Comparison of ENCODE assay signal across 8 cellular contexts in genomic region chr11:106326087-106326486, GRCh38.
"Had no signal": no experiment of that assay in that cellular context is flagged by ENCODE, and none has a peak within 500 bp of the region (broad histone marks: within the 10 kb centered on the region; RNA-seq: fewer than 3 reads in every experiment).

No MANE protein-coding gene starts in this region.

- H3K27ac Mint-ChIP-seq: H9, HFFc6 had no signal

- ATAC-seq: HCT116 had no signal

- H3K36me3 ChIP-seq: HAP-1 had no signal

- H3K9me3 ChIP-seq: HAP-1 had no signal

- H3K4me3 Mint-ChIP-seq: H9, HFFc6 had no signal

- H2AFZ ChIP-seq: GM23248 had no signal

- H3K4me3 ChIP-seq: GM23248, HAP-1 had no signal

- H3K9me3 Mint-ChIP-seq: HFFc6 had no signal

- H3K27ac ChIP-seq: GM23248 had no signal

- H3K4me1 ChIP-seq: HAP-1 had no signal

- DNase-seq: GM23248, GOT3, H7, H9, HCEC 1CT, HFFc6 had no signal
